In genomic region chrX:134764202-134764785, GRCh38 we compare ENCODE assay signal across 9 cellular contexts. TPM values are rescaled to one million over a fixed set of nuclear protein-coding genes. Genes with fewer than 3 reads are reported as not detected.
DNase-seq lines count a peak whose midpoint lies in the region; ATAC-seq and TF ChIP-seq lines count a peak whose summit lies in the region.
"Had no signal": no experiment of that assay in that cellular context is flagged by ENCODE, and none has a peak within 500 bp of the region (broad histone marks: within the 10 kb centered on the region; RNA-seq: fewer than 3 reads in every experiment).

No MANE protein-coding gene starts in this region.

- peak; percentile 61 for TF ChIP-seq CTCF in PC-9 (conservative IDR thresholded peaks at IDR 0.05)
- peak; percentile 73 for TF ChIP-seq CTCF in foreskin keratinocyte (conservative IDR thresholded peaks at IDR 0.05)

- POLR2A ChIA-PET in PC-9 (lab: Charles Lee; ENCODE audit: unreplicated experiment) = interaction anchor here (0.6 kb wide), 3 partner anchors 88 to 252 kb away, joined by 3 to 5 read pairs (median 3); no protein-coding TSS in a partner anchor

- H3K79me2 ChIP-seq in PC-9 (ENCODE audit: low read depth) = no peaks in the 10 kb centered on the region
- H3K79me2 ChIP-seq: parathyroid adenoma had no signal

- H3K9me2 ChIP-seq in PC-9 (ENCODE audit: insufficient read depth) = no peaks in the 10 kb centered on the region

- no peaks in the 10 kb centered on the region for H3K9me3 ChIP-seq in PC-9 (ENCODE audit: insufficient read depth, low read depth)

- intact Hi-C loops in PC-9 (cut with micrococcal nuclease; ENCODE audit: unreplicated experiment) = loop anchor here (5.0 kb wide), 1 partner anchor 242 kb away; no protein-coding TSS in a partner anchor

- BruUV-seq in PC-9 (replicated peaks; lab: Mats Ljungman, UMichigan) = no TSS peak

- no peak overlapping the region for H2AFZ ChIP-seq in PC-9
- H2AFZ ChIP-seq: parathyroid adenoma had no signal

- H3K27me3 ChIP-seq in PC-9 (ENCODE audit: insufficient read depth, low read depth) (no peaks in the 10 kb centered on the region), foreskin keratinocyte (no peaks in the 10 kb centered on the region)

- H4K20me1 ChIP-seq in PC-9 (ENCODE audit: insufficient read depth) = no peaks in the 10 kb centered on the region

- H3K4me1 ChIP-seq in PC-9 (replicated peaks; ENCODE audit: insufficient read depth) (no peaks in the 10 kb centered on the region), foreskin keratinocyte (peaks cover 16% of the 10 kb centered on the region)
- H3K4me1 ChIP-seq: parathyroid adenoma had no signal

- H3K27ac ChIP-seq in PC-9 (no peak overlapping the region), foreskin keratinocyte (no peak overlapping the region)
- H3K27ac ChIP-seq: parathyroid adenoma had no signal

- H3K36me3 ChIP-seq in PC-9 (ENCODE audit: low read depth) = peaks cover 4% of the 10 kb centered on the region; the same call in 1 of the 2 replicates

- H3F3A ChIP-seq in PC-9 (ENCODE audit: insufficient read depth, low read depth) = peaks cover 9% of the 10 kb centered on the region; the same call in 1 of the 2 replicates

- DNase-seq in NCI-H345 (lab: John Stamatoyannopoulos, UW) = peak; percentile 5
- DNase-seq in NCI-H345 treated with DMSO at 0.1 percent for 48 hours (lab: John Stamatoyannopoulos, UW; ENCODE audit: unreplicated experiment) = no peak
- DNase-seq in PC-9 = peak in 1 of 2 experiments; percentile 76
- DNase-seq in foreskin keratinocyte = peak; percentile 39 to 59
- DNase-seq in activated CD4-positive, alpha-beta T cell treated with anti-CD3 and anti-CD28 coated beads for 48 hours = no peak
- DNase-seq in NCI-H2196 treated with DMSO at 0.1 percent for 48 hours (lab: John Stamatoyannopoulos, UW; ENCODE audit: unreplicated experiment) = no peak

- CTCF ChIA-PET in PC-9 (lab: Charles Lee) = interaction anchor here (0.5 to 1.1 kb wide), 7 partner anchors 94 to 1224 kb away, joined by 3 to 6 read pairs (median 4); no protein-coding TSS in a partner anchor

- H3K4me2 ChIP-seq in PC-9 = no peak overlapping the region

- no peak overlapping the region for H3K4me3 ChIP-seq in PC-9

- ATAC-seq in HG02981 (IDR thresholded peaks at IDR 0.05; ENCODE audit: unreplicated experiment) (peak; percentile 73), foreskin keratinocyte (peak; percentile 96), HG03439 (IDR thresholded peaks at IDR 0.05; ENCODE audit: unreplicated experiment) (no peak)

RNA-seq across cellular contexts. Expression of gene PABIR2, which starts 32.7 kb away (rescaled TPM):
- 66.3 and 96.4 TPM in 2 replicates for total RNA-seq in PC-9 (2021)
- 18.7 and 20.6 TPM in 2 replicates for total RNA-seq in foreskin keratinocyte
- polyA plus RNA-seq in foreskin keratinocyte = 10.0 and 13.0 TPM in 2 replicates

Comparison
In these comparisons a context has a peak if more than half of its experiments do, and no peak if none do; other contexts are left out.
1. DNase-seq: peak in NCI-H345 (single experiment) and foreskin keratinocyte (2 of 2); none in NCI-H345 treated with DMSO at 0.1 percent for 48 hours (single experiment), activated CD4-positive, alpha-beta T cell treated with anti-CD3 and anti-CD28 coated beads for 48 hours (single experiment) and NCI-H2196 treated with DMSO at 0.1 percent for 48 hours (single experiment).